In genomic region chr16:53571763-53572162, GRCh38 we compare ENCODE assay signal across 11 cellular contexts.
"Had no signal": no experiment of that assay in that cellular context is flagged by ENCODE, and none has a peak within 500 bp of the region (broad histone marks: within the 10 kb centered on the region; RNA-seq: fewer than 3 reads in every experiment).

No MANE protein-coding gene starts in this region.

- H2AFZ ChIP-seq: GM23248, GM23338 had no signal

- FAIRE-seq: H1, H54 had no signal

- H3K27ac ChIP-seq: GM23248 had no signal

- H3K36me3 ChIP-seq: HAP-1 had no signal

- DNase-seq: GM23248, GOT3, H7, H9, HCEC 1CT, HFFc6 had no signal

- ATAC-seq: GM23338, HCT116 had no signal

- H3K9ac ChIP-seq: GM23248 had no signal

- H3K4me3 ChIP-seq: GM23248, GM23338, HAP-1 had no signal

- H3K4me2 ChIP-seq: GM23338 had no signal
